Comparison of ENCODE assay signal across 24 cellular contexts in the genomic region with DNA sequence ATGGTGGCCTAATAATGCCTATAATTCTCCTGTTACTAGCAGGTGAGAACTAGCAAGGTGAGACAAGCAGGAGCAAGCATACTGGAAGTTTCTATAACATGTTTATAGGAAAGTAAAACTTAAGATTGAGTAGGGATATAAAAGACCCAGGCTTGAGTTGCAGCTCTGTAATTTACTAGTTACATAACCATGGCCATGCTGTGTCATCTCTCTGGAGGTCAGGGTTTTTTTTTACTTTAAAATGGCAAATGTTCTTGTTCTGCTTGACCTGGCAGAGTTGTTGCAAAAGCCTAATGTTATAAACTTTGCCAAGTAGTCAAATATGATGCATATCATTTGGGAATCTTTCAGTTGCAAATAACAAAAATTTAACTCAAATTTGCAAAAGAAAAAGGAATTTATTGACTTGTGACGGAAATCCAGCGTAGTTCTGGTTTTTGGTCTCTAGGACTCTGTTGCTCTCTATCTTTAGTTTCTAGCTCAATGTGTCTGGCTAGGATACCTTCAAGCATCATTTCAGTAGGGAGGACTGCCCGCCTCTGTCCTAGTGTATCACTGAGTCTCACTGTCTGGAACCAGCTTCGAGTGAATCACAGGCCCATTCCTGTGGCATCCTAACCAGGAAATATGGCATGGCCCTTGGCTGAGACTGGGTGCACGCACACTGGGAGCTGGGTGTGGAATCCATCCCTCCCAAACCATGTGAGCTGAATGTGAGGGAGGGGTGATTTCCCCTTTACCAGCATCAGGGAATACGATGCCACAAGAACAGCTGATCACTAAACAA.
A peak's percentile ranks its signal among the peaks of the same experiment; 100 is the strongest.
DNase-seq lines count a peak whose midpoint lies in the region; ATAC-seq and TF ChIP-seq lines count a peak whose summit lies in the region.
"Had no signal": no experiment of that assay in that cellular context is flagged by ENCODE, and none has a peak within 500 bp of the region (broad histone marks: within the 10 kb centered on the region; RNA-seq: fewer than 3 reads in every experiment).

No MANE protein-coding gene starts in this region.

- no peak for ATAC-seq in activated T-cell treated with anti-CD3 and anti-CD28 coated beads, Interleukin-2, amount 50 U/mL, for 72 hours (replicated peaks in 1 of 2)
- peak; percentile 67 for ATAC-seq in WTC11
- ATAC-seq in GM21390 (IDR thresholded peaks at IDR 0.05; ENCODE audit: unreplicated experiment): no peak
- ATAC-seq: activated CD4-positive, alpha-beta T cell treated with anti-CD3 and anti-CD28 coated beads for 36 hours; T-helper 17 cell; upper lobe of right lung had no signal

- no peak overlapping the region for H3K4me3 ChIP-seq in uterus
- H3K4me3 ChIP-seq: dorsolateral prefrontal cortex, lung, upper lobe of right lung had no signal

- CTCF ChIA-PET in WTC11 (lab: Charles Lee): no interaction called here

- peak overlapping the region; percentile 33 for H3K27ac Mint-ChIP-seq in activated T-cell treated with anti-CD3 and anti-CD28 coated beads, Interleukin-2, amount 50 U/mL, for 72 hours
- no peak overlapping the region for H3K27ac Mint-ChIP-seq in activated T-cell treated with anti-CD3 and anti-CD28 coated beads, Interleukin-2, amount 50 U/mL, for 24 hours
- H3K27ac Mint-ChIP-seq in WTC11: no peak overlapping the region; the same call in 1 of the 2 replicates
- H3K27ac Mint-ChIP-seq: activated CD4-positive, alpha-beta T cell treated with anti-CD3 and anti-CD28 coated beads for 36 hours; CD8-positive, alpha-beta memory T cell; nephron progenitor cell; T-helper 17 cell had no signal

- no peaks in the 10 kb centered on the region for H3K36me3 ChIP-seq in uterus
- H3K36me3 ChIP-seq: upper lobe of right lung had no signal

- H3K4me3 Mint-ChIP-seq in activated T-cell treated with anti-CD3 and anti-CD28 coated beads, Interleukin-2, amount 50 U/mL, for 72 hours: no peak overlapping the region
- H3K4me3 Mint-ChIP-seq in activated T-cell treated with anti-CD3 and anti-CD28 coated beads, Interleukin-2, amount 50 U/mL, for 24 hours: no peak overlapping the region
- H3K4me3 Mint-ChIP-seq in WTC11: no peak overlapping the region
- H3K4me3 Mint-ChIP-seq: activated CD4-positive, alpha-beta T cell treated with anti-CD3 and anti-CD28 coated beads for 36 hours; CD8-positive, alpha-beta memory T cell; nephron progenitor cell; T-helper 17 cell had no signal

- H3K9me3 ChIP-seq in uterus: no peaks in the 10 kb centered on the region
- H3K9me3 ChIP-seq: upper lobe of right lung had no signal

- intact Hi-C loops in uterus (cut with DNase I; ENCODE audit: low total_unique reads): no loop called here

- TF ChIP-seq POLR2A in uterus (IDR thresholded peaks at IDR 0.05): no peak

- H3K9me3 Mint-ChIP-seq in activated T-cell treated with anti-CD3 and anti-CD28 coated beads, Interleukin-2, amount 50 U/mL, for 72 hours: no peaks in the 10 kb centered on the region
- no peaks in the 10 kb centered on the region for H3K9me3 Mint-ChIP-seq in activated T-cell treated with anti-CD3 and anti-CD28 coated beads, Interleukin-2, amount 50 U/mL, for 24 hours
- H3K9me3 Mint-ChIP-seq in WTC11: no peaks in the 10 kb centered on the region
- H3K9me3 Mint-ChIP-seq: nephron progenitor cell had no signal

- peak overlapping the region; percentile 42 to 62 for H3K27ac ChIP-seq in uterus
- H3K27ac ChIP-seq: upper lobe of right lung had no signal

- TF ChIP-seq CTCF in WTC11 (IDR thresholded peaks at IDR 0.05) (no peak), uterus (IDR thresholded peaks at IDR 0.05) (no peak), GM10266 (IDR thresholded peaks at IDR 0.05; ENCODE audit: control insufficient read depth, insufficient read depth, low read depth, missing control alignments) (no peak)

- no peaks in the 10 kb centered on the region for H3K27me3 Mint-ChIP-seq in activated T-cell treated with anti-CD3 and anti-CD28 coated beads, Interleukin-2, amount 50 U/mL, for 72 hours (ENCODE audit: low read depth)
- no peaks in the 10 kb centered on the region for H3K27me3 Mint-ChIP-seq in activated T-cell treated with anti-CD3 and anti-CD28 coated beads, Interleukin-2, amount 50 U/mL, for 24 hours
- H3K27me3 Mint-ChIP-seq in WTC11 (ENCODE audit: low read depth): no peaks in the 10 kb centered on the region
- H3K27me3 Mint-ChIP-seq: activated CD4-positive, alpha-beta T cell treated with anti-CD3 and anti-CD28 coated beads for 36 hours; CD8-positive, alpha-beta memory T cell; T-helper 17 cell had no signal

- no peaks in the 10 kb centered on the region for H3K4me1 ChIP-seq in uterus
- H3K4me1 ChIP-seq: upper lobe of right lung had no signal

- H3K4me1 Mint-ChIP-seq in activated T-cell treated with anti-CD3 and anti-CD28 coated beads, Interleukin-2, amount 50 U/mL, for 72 hours (ENCODE audit: low read depth): no peaks in the 10 kb centered on the region
- H3K4me1 Mint-ChIP-seq in activated T-cell treated with anti-CD3 and anti-CD28 coated beads, Interleukin-2, amount 50 U/mL, for 24 hours (ENCODE audit: low read depth): no peaks in the 10 kb centered on the region
- H3K4me1 Mint-ChIP-seq in WTC11: peaks cover 11% of the 10 kb centered on the region
- H3K4me1 Mint-ChIP-seq: activated CD4-positive, alpha-beta T cell treated with anti-CD3 and anti-CD28 coated beads for 36 hours; CD8-positive, alpha-beta memory T cell; nephron progenitor cell had no signal

- no peak for DNase-seq in activated T-cell treated with anti-CD3 and anti-CD28 coated beads, Interleukin-2, amount 50 U/mL, for 72 hours
- no peak for DNase-seq in activated T-cell treated with anti-CD3 and anti-CD28 coated beads, Interleukin-2, amount 50 U/mL, for 24 hours
- no peak for DNase-seq in WTC11 (ENCODE audit: low spot score)
- DNase-seq in kidney tubule cell (ENCODE audit: low spot score): peak; percentile 18
- DNase-seq in uterus: no peak
- DNase-seq in NCI-H446 (lab: John Stamatoyannopoulos, UW): no peak
- no peak for DNase-seq in GM10266 (ENCODE audit: extremely low spot score)
- DNase-seq: 8988T; activated CD4-positive, alpha-beta T cell treated with anti-CD3 and anti-CD28 coated beads for 36 hours; activated CD8-positive, alpha-beta memory T cell treated with anti-CD3 and anti-CD28 coated beads for 24 hours; activated gamma-delta T cell; CD8-positive, alpha-beta memory T cell; DMS 273 treated with DMSO at 0.1 percent for 48 hours; dorsolateral prefrontal cortex; islet precursor cell; NCI-H1436; NCI-H2107; NCI-H82; nephron progenitor cell; stimulated activated CD4-positive, alpha-beta T cell treated with anti-CD3 and anti-CD28 coated beads, Interleukin-2, amount 100 ng/mL, for 48 hours; T-helper 17 cell; upper lobe of right lung had no signal

- no peaks in the 10 kb centered on the region for H3K36me3 Mint-ChIP-seq in activated T-cell treated with anti-CD3 and anti-CD28 coated beads, Interleukin-2, amount 50 U/mL, for 72 hours (ENCODE audit: insufficient read depth in 2 of 2)
- no peaks in the 10 kb centered on the region for H3K36me3 Mint-ChIP-seq in activated T-cell treated with anti-CD3 and anti-CD28 coated beads, Interleukin-2, amount 50 U/mL, for 24 hours (ENCODE audit: low read depth)
- H3K36me3 Mint-ChIP-seq in WTC11: no peaks in the 10 kb centered on the region

- POLR2A ChIA-PET in WTC11 (lab: Charles Lee): interaction anchor here (0.5 kb wide), 1 partner anchor 11 kb away, joined by 3 read pairs; no protein-coding TSS in a partner anchor

- H3K27me3 ChIP-seq in uterus: no peaks in the 10 kb centered on the region
- H3K27me3 ChIP-seq: dorsolateral prefrontal cortex, upper lobe of right lung had no signal

TF ChIP-seq in WTC11, 78 proteins besides CTCF, POLR2A, EP300 and RAD21 (continues in another document):
- TF ChIP-seq, protein P1, sequence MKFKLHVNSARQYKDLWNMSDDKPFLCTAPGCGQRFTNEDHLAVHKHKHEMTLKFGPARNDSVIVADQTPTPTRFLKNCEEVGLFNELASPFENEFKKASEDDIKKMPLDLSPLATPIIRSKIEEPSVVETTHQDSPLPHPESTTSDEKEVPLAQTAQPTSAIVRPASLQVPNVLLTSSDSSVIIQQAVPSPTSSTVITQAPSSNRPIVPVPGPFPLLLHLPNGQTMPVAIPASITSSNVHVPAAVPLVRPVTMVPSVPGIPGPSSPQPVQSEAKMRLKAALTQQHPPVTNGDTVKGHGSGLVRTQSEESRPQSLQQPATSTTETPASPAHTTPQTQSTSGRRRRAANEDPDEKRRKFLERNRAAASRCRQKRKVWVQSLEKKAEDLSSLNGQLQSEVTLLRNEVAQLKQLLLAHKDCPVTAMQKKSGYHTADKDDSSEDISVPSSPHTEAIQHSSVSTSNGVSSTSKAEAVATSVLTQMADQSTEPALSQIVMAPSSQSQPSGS (CRISPR knock-in tag; IDR thresholded peaks at IDR 0.05; ENCODE audit: borderline replicate concordance, low read depth): no peak
- TF ChIP-seq, protein P2, sequence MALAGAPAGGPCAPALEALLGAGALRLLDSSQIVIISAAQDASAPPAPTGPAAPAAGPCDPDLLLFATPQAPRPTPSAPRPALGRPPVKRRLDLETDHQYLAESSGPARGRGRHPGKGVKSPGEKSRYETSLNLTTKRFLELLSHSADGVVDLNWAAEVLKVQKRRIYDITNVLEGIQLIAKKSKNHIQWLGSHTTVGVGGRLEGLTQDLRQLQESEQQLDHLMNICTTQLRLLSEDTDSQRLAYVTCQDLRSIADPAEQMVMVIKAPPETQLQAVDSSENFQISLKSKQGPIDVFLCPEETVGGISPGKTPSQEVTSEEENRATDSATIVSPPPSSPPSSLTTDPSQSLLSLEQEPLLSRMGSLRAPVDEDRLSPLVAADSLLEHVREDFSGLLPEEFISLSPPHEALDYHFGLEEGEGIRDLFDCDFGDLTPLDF (CRISPR knock-in tag; IDR thresholded peaks at IDR 0.05): no peak
- TF ChIP-seq KAT7 (CRISPR knock-in tag; IDR thresholded peaks at IDR 0.05; ENCODE audit: borderline replicate concordance): no peak
- TF ChIP-seq SMAD4 (CRISPR knock-in tag; IDR thresholded peaks at IDR 0.05): no peak
- TF ChIP-seq, protein P3, sequence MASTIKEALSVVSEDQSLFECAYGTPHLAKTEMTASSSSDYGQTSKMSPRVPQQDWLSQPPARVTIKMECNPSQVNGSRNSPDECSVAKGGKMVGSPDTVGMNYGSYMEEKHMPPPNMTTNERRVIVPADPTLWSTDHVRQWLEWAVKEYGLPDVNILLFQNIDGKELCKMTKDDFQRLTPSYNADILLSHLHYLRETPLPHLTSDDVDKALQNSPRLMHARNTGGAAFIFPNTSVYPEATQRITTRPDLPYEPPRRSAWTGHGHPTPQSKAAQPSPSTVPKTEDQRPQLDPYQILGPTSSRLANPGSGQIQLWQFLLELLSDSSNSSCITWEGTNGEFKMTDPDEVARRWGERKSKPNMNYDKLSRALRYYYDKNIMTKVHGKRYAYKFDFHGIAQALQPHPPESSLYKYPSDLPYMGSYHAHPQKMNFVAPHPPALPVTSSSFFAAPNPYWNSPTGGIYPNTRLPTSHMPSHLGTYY (CRISPR knock-in tag; IDR thresholded peaks at IDR 0.05): no peak
- TF ChIP-seq ZNF219 (CRISPR knock-in tag; IDR thresholded peaks at IDR 0.05; ENCODE audit: borderline replicate concordance): no peak
- TF ChIP-seq, protein P4, sequence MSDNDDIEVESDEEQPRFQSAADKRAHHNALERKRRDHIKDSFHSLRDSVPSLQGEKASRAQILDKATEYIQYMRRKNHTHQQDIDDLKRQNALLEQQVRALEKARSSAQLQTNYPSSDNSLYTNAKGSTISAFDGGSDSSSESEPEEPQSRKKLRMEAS (CRISPR knock-in tag; IDR thresholded peaks at IDR 0.05): no peak
